Comparison of ENCODE assay signal across 16 cellular contexts in the genomic region with DNA sequence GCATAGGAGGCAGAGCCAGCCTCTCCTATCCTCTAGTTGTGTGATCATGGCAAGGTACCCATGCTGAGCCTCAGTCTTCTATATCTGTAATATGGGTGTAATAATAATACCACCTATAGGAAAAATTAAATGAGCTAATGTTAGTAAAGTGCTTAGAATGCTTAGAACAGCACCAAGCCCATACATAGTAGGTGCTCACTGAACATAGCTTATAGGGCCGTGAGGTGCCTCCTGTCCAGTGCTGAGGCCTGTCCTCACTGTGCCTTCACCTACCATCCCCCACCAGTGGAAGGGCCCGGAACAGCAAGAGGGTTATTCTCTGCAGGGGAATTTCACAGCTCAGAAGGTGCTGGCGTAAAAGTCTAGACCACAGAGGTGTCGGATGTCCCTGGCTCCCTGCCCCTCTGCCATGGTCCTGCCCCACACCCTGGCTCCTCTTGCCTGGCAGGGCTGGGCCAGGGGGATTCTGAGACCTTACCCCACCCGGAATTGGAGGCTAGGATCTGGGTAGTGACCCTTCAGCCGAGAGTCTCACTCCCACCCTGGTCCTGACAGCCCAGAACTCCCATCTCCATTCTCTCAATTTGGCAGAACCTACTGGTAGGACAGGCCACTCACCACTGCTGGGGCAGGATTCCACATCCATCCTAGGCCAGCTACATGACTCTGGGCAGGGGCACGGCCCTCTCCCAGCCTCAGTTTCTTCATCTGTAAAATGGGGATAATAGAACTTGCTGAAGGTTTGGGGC. TPM values are rescaled to one million over a fixed set of nuclear protein-coding genes. Genes with fewer than 3 reads are reported as not detected.
DNase-seq lines count a peak whose midpoint lies in the region; ATAC-seq and TF ChIP-seq lines count a peak whose summit lies in the region.
"Had no signal": no experiment of that assay in that cellular context is flagged by ENCODE, and none has a peak within 500 bp of the region (broad histone marks: within the 10 kb centered on the region; RNA-seq: fewer than 3 reads in every experiment).

No MANE protein-coding gene starts in this region.

- H3K4me3 ChIP-seq in fibroblast of lung (replicated peaks in 1 of 4; ENCODE audit: control extremely low read depth in 1 of 4, insufficient read depth in 1 of 4, low read depth in 3 of 4, low read length in 4 of 4): no peak overlapping the region
- H3K4me3 ChIP-seq: cardiac muscle cell, pancreas, Peyer's patch, upper lobe of right lung had no signal

- peak overlapping the region; percentile 49 for H3K27ac ChIP-seq in RWPE1
- no peak overlapping the region for H3K27ac ChIP-seq in fibroblast of lung (ENCODE audit: insufficient read depth, low read length)
- H3K27ac ChIP-seq: cardiac muscle cell, epithelial cell of prostate, pancreas, Peyer's patch, upper lobe of right lung had no signal

- DNase-seq in left cardiac atrium (peak; percentile 66), cardiac septum (ENCODE audit: low spot score) (no peak), RWPE1 (ENCODE audit: low spot score) (no peak), fibroblast of lung (ENCODE audit: low read depth in 2 of 2) (peak; percentile 47 to 58), dermis blood vessel endothelial cell (no peak), GM13976 (ENCODE audit: low spot score) (no peak)
- DNase-seq in stimulated activated naive CD8-positive, alpha-beta T cell treated with anti-CD3 and anti-CD28 coated beads, Interleukin-15, amount 100 ng/mL, for 72 hours: no peak
- DNase-seq: activated CD4-positive, alpha-beta memory T cell treated with anti-CD3 and anti-CD28 coated beads, Interleukin-2, amount 10 ng/mL, durations not matched to agents 7 days and 5 days; NCI-H1092; NCI-H446 treated with DMSO at 0.1 percent for 48 hours; pancreas; Peyer's patch; upper lobe of right lung had no signal

- no peak overlapping the region for H3K9ac ChIP-seq in fibroblast of lung (ENCODE audit: insufficient read depth, low read length)

- H3K36me3 ChIP-seq in fibroblast of lung (ENCODE audit: control insufficient read depth, insufficient read depth, low read length): peaks cover 13% of the 10 kb centered on the region

- H3K27me3 ChIP-seq in fibroblast of lung (ENCODE audit: control insufficient read depth, insufficient read depth, low read length): no peaks in the 10 kb centered on the region
- H3K27me3 ChIP-seq: pancreas, Peyer's patch, upper lobe of right lung had no signal

- peaks cover 31% of the 10 kb centered on the region for H3K4me1 Mint-ChIP-seq in stimulated activated naive CD8-positive, alpha-beta T cell treated with anti-CD3 and anti-CD28 coated beads, Interleukin-15, amount 100 ng/mL, for 72 hours

- ATAC-seq in left cardiac atrium (peak; percentile 30 to 34), GM21526 (IDR thresholded peaks at IDR 0.05; ENCODE audit: low FRiP score, unreplicated experiment) (no peak)
- no peak for ATAC-seq in stimulated activated naive CD8-positive, alpha-beta T cell treated with anti-CD3 and anti-CD28 coated beads, Interleukin-15, amount 100 ng/mL, for 72 hours
- ATAC-seq: upper lobe of right lung had no signal

- no peaks in the 10 kb centered on the region for H3K9me3 ChIP-seq in fibroblast of lung (ENCODE audit: control insufficient read depth, insufficient read depth, low read depth, low read length)
- H3K9me3 ChIP-seq: pancreas, Peyer's patch, upper lobe of right lung had no signal

- POLR2A ChIA-PET in RWPE1 (lab: Yijun Ruan, JAX; ENCODE audit: low non-redundant PET): no interaction called here

- no peak overlapping the region for H3K4me2 ChIP-seq in fibroblast of lung (ENCODE audit: extremely low read depth, insufficient read depth, low read length)

- peak overlapping the region; percentile 2 for H3K4me3 Mint-ChIP-seq in stimulated activated naive CD8-positive, alpha-beta T cell treated with anti-CD3 and anti-CD28 coated beads, Interleukin-15, amount 100 ng/mL, for 72 hours
- H3K4me3 Mint-ChIP-seq: activated CD4-positive, alpha-beta memory T cell treated with anti-CD3 and anti-CD28 coated beads, Interleukin-2, amount 10 ng/mL, durations not matched to agents 7 days and 5 days had no signal

- H3K27me3 Mint-ChIP-seq in stimulated activated naive CD8-positive, alpha-beta T cell treated with anti-CD3 and anti-CD28 coated beads, Interleukin-15, amount 100 ng/mL, for 72 hours: peaks cover 23% of the 10 kb centered on the region

- in situ Hi-C loops in GM13976 (cut with MboI; ENCODE audit: low sequenced_read_pairs, unreplicated experiment): no loop called here

- no peaks in the 10 kb centered on the region for H3K79me2 ChIP-seq in fibroblast of lung (ENCODE audit: control insufficient read depth, insufficient read depth, low read length)

- CTCF ChIA-PET in RWPE1 (lab: Yijun Ruan, JAX): interaction anchor here (0.8 kb wide), 1 partner anchor 190 kb away, joined by 3 read pairs; no protein-coding TSS in a partner anchor

- intact Hi-C loops in left cardiac atrium (cut with DNase I) (no loop called here), cardiac septum (cut with DNase I) (no loop called here)

- peak overlapping the region in 1 of 2 donors; percentile 31 for H3K27ac Mint-ChIP-seq in stimulated activated naive CD8-positive, alpha-beta T cell treated with anti-CD3 and anti-CD28 coated beads, Interleukin-15, amount 100 ng/mL, for 72 hours
- H3K27ac Mint-ChIP-seq: activated CD4-positive, alpha-beta memory T cell treated with anti-CD3 and anti-CD28 coated beads, Interleukin-2, amount 10 ng/mL, durations not matched to agents 7 days and 5 days had no signal

- H4K20me1 ChIP-seq in fibroblast of lung (ENCODE audit: control insufficient read depth, extremely low read depth, insufficient read depth, low read length): no peaks in the 10 kb centered on the region

- no peak overlapping the region for H2AFZ ChIP-seq in fibroblast of lung (ENCODE audit: low read length)

- H3K9me3 Mint-ChIP-seq in stimulated activated naive CD8-positive, alpha-beta T cell treated with anti-CD3 and anti-CD28 coated beads, Interleukin-15, amount 100 ng/mL, for 72 hours: no peaks in the 10 kb centered on the region
- H3K9me3 Mint-ChIP-seq: activated CD4-positive, alpha-beta memory T cell treated with anti-CD3 and anti-CD28 coated beads, Interleukin-2, amount 10 ng/mL, durations not matched to agents 7 days and 5 days had no signal

- TF ChIP-seq CTCF in RWPE1 (conservative IDR thresholded peaks at IDR 0.05; ENCODE audit: low read depth): no peak
- TF ChIP-seq CTCF in fibroblast of lung (conservative IDR thresholded peaks at IDR 0.05 in 1 of 2, IDR thresholded peaks at IDR 0.05 in 1 of 2; ENCODE audit: low read depth in 1 of 2, low read length in 2 of 2): no peak
- TF ChIP-seq CTCF in GM13976 (IDR thresholded peaks at IDR 0.05; ENCODE audit: borderline replicate concordance, control extremely low read depth, extremely low read depth, insufficient read depth, missing control alignments): no peak

- peaks cover 3% of the 10 kb centered on the region for H3K4me1 ChIP-seq in fibroblast of lung (ENCODE audit: control insufficient read depth, extremely low read depth, insufficient read depth, low read length)

RNA-seq across cellular contexts. Expression of a gene that starts 2.2 kb away (rescaled TPM):
- total RNA-seq in left cardiac atrium: 100 to 1,000 TPM in 1 of 2 donors, 10 to 100 TPM in 1; 73.6 to 163 TPM
- total RNA-seq in cardiac septum: 58.7 TPM
- total RNA-seq in fibroblast of lung: 14.1 and 14.5 TPM in 2 replicates
- 11.0 and 17.5 TPM in 2 replicates for polyA plus RNA-seq in fibroblast of lung
- 12.6 and 21.7 TPM in 2 replicates for polyA plus RNA-seq in fibroblast of lung (2012)
- 12.3 and 35.1 TPM in 2 replicates for polyA minus RNA-seq in fibroblast of lung (ENCODE audit: low replicate concordance)
- 6.5 and 15.9 TPM in 2 replicates for total RNA-seq in dermis blood vessel endothelial cell

RNA-seq across cellular contexts. Expression of a gene that starts 13.5 kb away (rescaled TPM):
- total RNA-seq in left cardiac atrium (1 to 10 TPM; 5.6 to 7.2 TPM), cardiac septum (4.9 TPM), fibroblast of lung (0.33 and 0.51 TPM in 2 replicates), dermis blood vessel endothelial cell (0.09 and 0.17 TPM in 2 replicates)
- not detected in 2 replicates for polyA plus RNA-seq in fibroblast of lung
- polyA plus RNA-seq in fibroblast of lung (2012): 0.14 TPM in 1 of 2 replicates, not detected in the other
- polyA minus RNA-seq in fibroblast of lung (ENCODE audit: low replicate concordance): 0.67 TPM in 1 of 2 replicates, not detected in the other
- total RNA-seq: activated CD4-positive, alpha-beta memory T cell treated with anti-CD3 and anti-CD28 coated beads, Interleukin-2, amount 10 ng/mL, durations not matched to agents 7 days and 5 days had no signal

RNA-seq across cellular contexts. Expression of a gene that starts 27.9 kb away (rescaled TPM):
- 10 to 100 TPM; 29.2 to 45.5 TPM for total RNA-seq in left cardiac atrium
- 38.3 TPM for total RNA-seq in cardiac septum
- 22.3 and 24.4 TPM in 2 replicates for total RNA-seq in fibroblast of lung
- 21.4 and 29.0 TPM in 2 replicates for polyA plus RNA-seq in fibroblast of lung
- 30.2 and 36.7 TPM in 2 replicates for polyA plus RNA-seq in fibroblast of lung (2012)
- 52.9 and 58.0 TPM in 2 replicates for polyA minus RNA-seq in fibroblast of lung (ENCODE audit: low replicate concordance)
- total RNA-seq in dermis blood vessel endothelial cell: 48.5 and 56.0 TPM in 2 replicates

Comparison
In these comparisons a context has a peak if more than half of its experiments do, and no peak if none do; other contexts are left out.
1. DNase-seq: peak in left cardiac atrium (single experiment) and fibroblast of lung (2 of 2); none in cardiac septum (single experiment), RWPE1 (single experiment), stimulated activated naive CD8-positive, alpha-beta T cell treated with anti-CD3 and anti-CD28 coated beads, Interleukin-15, amount 100 ng/mL, for 72 hours (0 of 2), dermis blood vessel endothelial cell (single experiment) and GM13976 (single experiment).
2. ATAC-seq: peak in left cardiac atrium (2 of 2); none in stimulated activated naive CD8-positive, alpha-beta T cell treated with anti-CD3 and anti-CD28 coated beads, Interleukin-15, amount 100 ng/mL, for 72 hours (single experiment) and GM21526 (single experiment).